In the genomic region with DNA sequence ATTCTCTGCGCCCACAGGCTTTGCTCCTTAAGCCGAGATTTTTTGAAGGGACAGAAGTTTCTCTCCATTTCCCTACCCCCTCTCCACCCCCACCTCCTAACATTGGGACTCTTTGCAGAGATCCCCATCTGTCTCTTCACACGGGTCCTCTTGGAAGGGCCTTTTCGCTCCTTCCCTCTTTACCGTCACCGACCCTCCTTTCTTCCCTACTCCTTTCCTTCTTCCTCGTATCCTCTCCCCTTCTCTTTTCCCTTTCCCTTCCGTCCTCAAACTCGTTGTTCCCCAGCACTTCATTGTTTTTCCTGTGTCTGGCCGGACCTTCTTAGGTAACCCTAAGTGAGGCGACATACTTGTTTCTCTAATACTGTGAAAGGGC, we compare ENCODE assay signal across 8 cellular contexts. TPM values are rescaled to one million over a fixed set of nuclear protein-coding genes. Genes with fewer than 3 reads are reported as not detected.
DNase-seq lines count a peak whose midpoint lies in the region; ATAC-seq and TF ChIP-seq lines count a peak whose summit lies in the region.

No MANE protein-coding gene starts in this region.

- H3K36me3 ChIP-seq in BJ (ENCODE audit: control insufficient read depth, insufficient read depth, low read length) (peaks cover 5% of the 10 kb centered on the region), duodenal mucosa (ENCODE audit: control insufficient read depth in 1 of 2, insufficient read depth in 2 of 2, low read length in 2 of 2) (peaks cover 13 to 29% of the 10 kb centered on the region in 2 donors)

- POLR2A ChIA-PET in BJ (lab: Charles Lee), result no interaction called here

- H3K9me3 Mint-ChIP-seq in nephron progenitor cell, result no peaks in the 10 kb centered on the region

- H3K27ac Mint-ChIP-seq in nephron progenitor cell, result peak overlapping the region; percentile 97

- peak overlapping the region; percentile 94 for H3K4me3 Mint-ChIP-seq in nephron progenitor cell

- DNase-seq in BJ (ENCODE audit: low read depth), result no peak
- DNase-seq in LNCaP clone FGC (ENCODE audit: low read depth), result no peak
- DNase-seq in nephron progenitor cell, result no peak
- DNase-seq in KG1 (lab: John Stamatoyannopoulos, UW), result no peak
- DNase-seq in NCI-H446 treated with DMSO at 0.1 percent for 48 hours (lab: John Stamatoyannopoulos, UW), result no peak
- no peak for DNase-seq in DMS153 treated with DMSO at 0.1 percent for 48 hours (lab: John Stamatoyannopoulos, UW; ENCODE audit: unreplicated experiment)

- TF ChIP-seq CTCF in BJ (IDR thresholded peaks at IDR 0.05; ENCODE audit: insufficient read depth, low read depth, low read length) (no peak), LNCaP clone FGC (IDR thresholded peaks at IDR 0.05; ENCODE audit: control insufficient read depth, extremely low read depth, insufficient read depth) (no peak), nephron progenitor cell (IDR thresholded peaks at IDR 0.05) (no peak)

- peak overlapping the region; percentile 92 for H3K4me3 ChIP-seq in BJ (ENCODE audit: low read depth, low read length)
- peak overlapping the region; percentile 88 for H3K4me3 ChIP-seq in LNCaP clone FGC (ENCODE audit: low read depth, low read length)
- peak overlapping the region; percentile 86 to 89 for H3K4me3 ChIP-seq in duodenal mucosa (ENCODE audit: low read depth in 1 of 2, low read length in 2 of 2)

- H3K4me1 ChIP-seq in duodenal mucosa (ENCODE audit: control insufficient read depth in 1 of 2, insufficient read depth in 2 of 2, low read length in 2 of 2), result peaks cover 31 to 38% of the 10 kb centered on the region in 2 donors

- H3K27ac ChIP-seq in duodenal mucosa (ENCODE audit: low read depth, low read length), result no peak overlapping the region

- no peaks in the 10 kb centered on the region for H3K9me3 ChIP-seq in duodenal mucosa (ENCODE audit: control insufficient read depth in 1 of 2, low read length in 2 of 2)

- no peak for ATAC-seq in HG03159 (IDR thresholded peaks at IDR 0.05; ENCODE audit: unreplicated experiment)

- H3K27me3 Mint-ChIP-seq in nephron progenitor cell (ENCODE audit: low read depth, poor library complexity), result no peaks in the 10 kb centered on the region

- no peaks in the 10 kb centered on the region for H3K27me3 ChIP-seq in BJ (ENCODE audit: control insufficient read depth, insufficient read depth, low read length)
- H3K27me3 ChIP-seq in duodenal mucosa (ENCODE audit: control insufficient read depth in 1 of 2, insufficient read depth in 2 of 2, low read length in 2 of 2), result no peaks in the 10 kb centered on the region

- peaks cover 32% of the 10 kb centered on the region for H3K36me3 Mint-ChIP-seq in nephron progenitor cell (ENCODE audit: low read depth)

- CTCF ChIA-PET in BJ (lab: Yijun Ruan, JAX), result interaction anchor here (1.4 to 2.7 kb wide), 3 partner anchors 9 to 70 kb away, joined by 6 to 10 read pairs (median 8); no protein-coding TSS in a partner anchor

- peaks cover 54% of the 10 kb centered on the region for H3K4me1 Mint-ChIP-seq in nephron progenitor cell

- peak overlapping the region; percentile 62 to 69 for H3K9ac ChIP-seq in duodenal mucosa (ENCODE audit: low read depth in 1 of 2, low read length in 2 of 2)

RNA-seq across cellular contexts. Expression of a gene that starts 0.7 kb away (rescaled TPM):
- 40.8 and 52.7 TPM in 2 replicates for polyA plus RNA-seq in BJ (2011; rRNA removed)
- polyA minus RNA-seq in BJ (2011; rRNA and poly(A)+ RNA removed), result 15.9 and 23.3 TPM in 2 replicates

RNA-seq across cellular contexts. Expression of a gene that starts 5.8 kb away (rescaled TPM):
- polyA plus RNA-seq in BJ (2011; rRNA removed), result 28.7 and 35.1 TPM in 2 replicates
- 6.1 and 10.1 TPM in 2 replicates for polyA minus RNA-seq in BJ (2011; rRNA and poly(A)+ RNA removed)
